Comparison of ENCODE assay signal across 8 cellular contexts in genomic region chr2:112644155-112644932, GRCh38. TPM values are rescaled to one million over a fixed set of nuclear protein-coding genes. Genes with fewer than 3 reads are reported as not detected.
DNase-seq lines count a peak whose midpoint lies in the region; ATAC-seq and TF ChIP-seq lines count a peak whose summit lies in the region.

No MANE protein-coding gene starts in this region.

- no peaks in the 10 kb centered on the region for H3K9me3 ChIP-seq in thoracic aorta

- TF ChIP-seq CTCF in thoracic aorta (IDR thresholded peaks at IDR 0.05): no peak

- ATAC-seq in thoracic aorta (ENCODE audit: insufficient number of reproducible peaks, low FRiP score, low read depth): no peak
- no peak for ATAC-seq in GM19035 (IDR thresholded peaks at IDR 0.05; ENCODE audit: unreplicated experiment)

- H3K27ac ChIP-seq in angular gyrus (ENCODE audit: low read depth, low read length): peak overlapping the region; percentile 97
- peak overlapping the region; percentile 97 for H3K27ac ChIP-seq in layer of hippocampus (ENCODE audit: low read depth, low read length)
- peak overlapping the region; percentile 46 to 97 for H3K27ac ChIP-seq in thoracic aorta

- H3K27me3 ChIP-seq in layer of hippocampus (ENCODE audit: control insufficient read depth, insufficient read depth, low read length) (no peaks in the 10 kb centered on the region), thoracic aorta (replicated peaks; ENCODE audit: insufficient read depth) (no peaks in the 10 kb centered on the region)

- H3K4me1 ChIP-seq in thoracic aorta (ENCODE audit: control insufficient read depth in 1 of 2, low read depth in 2 of 2): peaks cover 19 to 62% of the 10 kb centered on the region in 2 donors

- H3K4me3 ChIP-seq in thoracic aorta: peak overlapping the region; percentile 95

- in situ Hi-C loops in ACHN (cut with HindIII; ENCODE audit: low pct_ligation_motif_present, low pct_unique_long_range_greater_than_20kb, low sequenced_read_pairs): no loop called here

- DNase-seq in ACHN (peak; percentile 84), HT-29 (ENCODE audit: low spot score) (peak; percentile 69), thoracic aorta (ENCODE audit: low spot score) (no peak), NCI-H2029 (lab: John Stamatoyannopoulos, UW) (no peak)
- no peak for DNase-seq in stimulated activated CD4-positive, alpha-beta T cell treated with anti-CD3 and anti-CD28 coated beads, Interleukin-4, amount 100 ng/mL, for 4 hours

- peaks cover 2% of the 10 kb centered on the region for H3K36me3 ChIP-seq in thoracic aorta

RNA-seq across cellular contexts. Expression of gene SLC20A1, which starts 1.4 kb away (rescaled TPM):
- total RNA-seq in HT-29 (2014; rRNA removed; shearing (Covaris generic)): 30.3 and 32.7 TPM in 2 replicates
- 100 to 1,000 TPM in 1 of 2 donors, 10 to 100 TPM in 1; 62.3 to 146 TPM for total RNA-seq in thoracic aorta

RNA-seq across cellular contexts. Expression of gene CHCHD5, which starts 59.9 kb away (rescaled TPM):
- total RNA-seq in HT-29 (2014; rRNA removed; shearing (Covaris generic)): 24.7 and 36.1 TPM in 2 replicates
- total RNA-seq in thoracic aorta: 1 to 10 TPM; 6.8 to 8.3 TPM

Comparison
In these comparisons a context has a peak if more than half of its experiments do, and no peak if none do; other contexts are left out.
1. DNase-seq: peak in ACHN (single experiment) and HT-29 (single experiment); none in thoracic aorta (single experiment), stimulated activated CD4-positive, alpha-beta T cell treated with anti-CD3 and anti-CD28 coated beads, Interleukin-4, amount 100 ng/mL, for 4 hours (0 of 2) and NCI-H2029 (single experiment).
2. Peak in every context shown above with its lines, with median percentiles within 50 percentile points of each other: H3K27ac ChIP-seq.